8 cellular contexts compared by ENCODE assay signal in genomic region chr2:26345554-26346453, GRCh38. TPM values are rescaled to one million over a fixed set of nuclear protein-coding genes. Genes with fewer than 3 reads are reported as not detected.
DNase-seq lines count a peak whose midpoint lies in the region; ATAC-seq, FAIRE-seq and TF ChIP-seq lines count a peak whose summit lies in the region.

Gene SELENOI, plus strand, starts transcription at chr2:26346143. Its CDS starts 90 bp downstream, at chr2:26346233.

- no peaks in the 10 kb centered on the region for H4K20me1 ChIP-seq in OCI-LY1 (ENCODE audit: insufficient read depth, low read length)

- no peaks in the 10 kb centered on the region for H3K27me3 Mint-ChIP-seq in Calu3 (ENCODE audit: unreplicated experiment)

- H2AFZ ChIP-seq in OCI-LY1 (ENCODE audit: low read length) = no peak within 1 kb of the TSS

- intact Hi-C loops in Calu3 (cut with micrococcal nuclease; ENCODE audit: unreplicated experiment) = no loop called here

- peak within 1 kb of the TSS; percentile 82 for H3K27ac Mint-ChIP-seq in Calu3 (ENCODE audit: unreplicated experiment)

- peak within 1 kb of the TSS; percentile 82 for H3K4me3 Mint-ChIP-seq in Calu3 (ENCODE audit: low read depth, unreplicated experiment)

- no peaks in the 10 kb centered on the region for H3F3A ChIP-seq in OCI-LY1 (ENCODE audit: insufficient read depth, low read length)

- peaks cover 9% of the 10 kb centered on the region; the same call in 1 of the 2 replicates for H3K36me3 ChIP-seq in HUES64 (ENCODE audit: insufficient read depth, low read length)
- no peaks in the 10 kb centered on the region for H3K36me3 ChIP-seq in OCI-LY1 (ENCODE audit: insufficient read depth, low read length)
- peaks cover 16% of the 10 kb centered on the region for H3K36me3 ChIP-seq in mesodermal cell (ENCODE audit: control insufficient read depth, insufficient read depth, low read length)

- H3K9me3 ChIP-seq in HUES64 (ENCODE audit: insufficient read depth, low read depth, low read length) (no peaks in the 10 kb centered on the region), OCI-LY1 (ENCODE audit: low read length) (no peaks in the 10 kb centered on the region), mesodermal cell (ENCODE audit: control insufficient read depth, low read length) (no peaks in the 10 kb centered on the region)

- peak within 1 kb of the TSS; percentile 87 for H3K4me3 ChIP-seq in HUES64 (ENCODE audit: low read length)
- peak within 1 kb of the TSS; percentile 80 for H3K4me3 ChIP-seq in OCI-LY1 (ENCODE audit: low read depth, low read length, poor library complexity, severe bottlenecking)
- H3K4me3 ChIP-seq in mesodermal cell (ENCODE audit: extremely low read depth, insufficient read depth, low read length, poor library complexity, severe bottlenecking) = peak within 1 kb of the TSS; percentile 93

- H3K9ac ChIP-seq in HUES64 (ENCODE audit: low read depth, low read length) = peak within 1 kb of the TSS; percentile 91
- peak within 1 kb of the TSS; percentile 84 for H3K9ac ChIP-seq in OCI-LY1 (ENCODE audit: low read length)

- no peak for TF ChIP-seq CTCF in Calu3 (IDR thresholded peaks at IDR 0.05; ENCODE audit: unreplicated experiment)
- no peak for TF ChIP-seq CTCF in OCI-LY1 (IDR thresholded peaks at IDR 0.05; ENCODE audit: low read length)

- peak; percentile 96 for FAIRE-seq in endometrium (lab: Jason Lieb, UNC)

- H3K27ac ChIP-seq in HUES64 (ENCODE audit: low read depth, low read length) = peak within 1 kb of the TSS; percentile 94
- peak within 1 kb of the TSS; percentile 66 for H3K27ac ChIP-seq in OCI-LY1 (ENCODE audit: low read depth, low read length, poor library complexity, severe bottlenecking)
- H3K27ac ChIP-seq in mesodermal cell (ENCODE audit: low read depth, low read length, severe bottlenecking) = peak within 1 kb of the TSS; percentile 96

- peak; percentile 99 for DNase-seq in Calu3
- DNase-seq in activated CD8-positive, alpha-beta memory T cell treated with anti-CD3 and anti-CD28 coated beads, Interleukin-2, amount 50 U/mL, for 4 hours = peak; percentile 99
- DNase-seq in stimulated activated CD8-positive, alpha-beta memory T cell treated with anti-CD3 and anti-CD28 coated beads, Interleukin-15, amount 100 ng/mL, for 4 hours (ENCODE audit: low read depth in 2 of 2) = peak; percentile 98 to 99

- no TSS peak for BruUV-seq in Calu3 (replicated peaks; lab: Mats Ljungman, UMichigan)

- H3K79me2 ChIP-seq in OCI-LY1 (ENCODE audit: insufficient read depth, low read length) = peaks cover 42% of the 10 kb centered on the region

- H3K27me3 ChIP-seq in HUES64 (ENCODE audit: insufficient read depth, low read length) (no peaks in the 10 kb centered on the region), OCI-LY1 (ENCODE audit: insufficient read depth, low read length) (no peaks in the 10 kb centered on the region)

- H3K4me1 ChIP-seq in HUES64 (ENCODE audit: insufficient read depth, low read length) (peaks cover 26% of the 10 kb centered on the region), OCI-LY1 (ENCODE audit: insufficient read depth, low read length, severe bottlenecking) (peaks cover 29% of the 10 kb centered on the region), mesodermal cell (ENCODE audit: control insufficient read depth, insufficient read depth, low read length, poor library complexity, severe bottlenecking) (peaks cover 16% of the 10 kb centered on the region)

- peak; percentile 93 for ATAC-seq in GM21447 (IDR thresholded peaks at IDR 0.05; ENCODE audit: unreplicated experiment)

- H3K9me3 Mint-ChIP-seq in Calu3 (ENCODE audit: low read depth, unreplicated experiment) = no peaks in the 10 kb centered on the region

- H3K4me2 ChIP-seq in OCI-LY1 (ENCODE audit: low read length) = peak within 1 kb of the TSS; percentile 91

- H3K4me1 Mint-ChIP-seq in Calu3 (ENCODE audit: low read depth, unreplicated experiment) = peaks cover 34% of the 10 kb centered on the region

- CTCF ChIA-PET in Calu3 (lab: Charles Lee) = interaction anchor here (1.0 kb wide), 2 partner anchors 44 to 100 kb away, joined by 3 read pairs; no protein-coding TSS in a partner anchor

- peaks cover 58% of the 10 kb centered on the region for H3K36me3 Mint-ChIP-seq in Calu3 (ENCODE audit: insufficient read depth, unreplicated experiment)

- WGBS in HUES64 = under 1% methylated on average over 80 of the region's 80 CpGs
- 0% methylated on average over 54 to 56 of the region's 80 CpGs for WGBS in mesodermal cell (ENCODE audit: insufficient coverage in 2 of 2), 2 experiments

- H3K9me2 ChIP-seq in OCI-LY1 (ENCODE audit: low read depth, low read length) = no peaks in the 10 kb centered on the region

RNA-seq across cellular contexts. Expression of gene SELENOI, which starts in this region (rescaled TPM):
- 66.6 and 75.4 TPM in 2 replicates for total RNA-seq in Calu3 (2022)
- polyA plus RNA-seq in HUES64 (2013, experiment 1 of 2) = 20.8 TPM
- polyA plus RNA-seq in HUES64 (2013, experiment 2 of 2) = 18.6 TPM
- polyA plus RNA-seq in mesodermal cell (2013, experiment 1 of 2) = 17.1 TPM
- 14.7 TPM for polyA plus RNA-seq in mesodermal cell (2013, experiment 2 of 2)

Comparison
In these comparisons a context has a peak if more than half of its experiments do, and no peak if none do; other contexts are left out.
1. Peak in every context shown above with its lines: DNase-seq, ATAC-seq, H3K4me3 ChIP-seq and H3K27ac ChIP-seq.